In the genomic region with DNA sequence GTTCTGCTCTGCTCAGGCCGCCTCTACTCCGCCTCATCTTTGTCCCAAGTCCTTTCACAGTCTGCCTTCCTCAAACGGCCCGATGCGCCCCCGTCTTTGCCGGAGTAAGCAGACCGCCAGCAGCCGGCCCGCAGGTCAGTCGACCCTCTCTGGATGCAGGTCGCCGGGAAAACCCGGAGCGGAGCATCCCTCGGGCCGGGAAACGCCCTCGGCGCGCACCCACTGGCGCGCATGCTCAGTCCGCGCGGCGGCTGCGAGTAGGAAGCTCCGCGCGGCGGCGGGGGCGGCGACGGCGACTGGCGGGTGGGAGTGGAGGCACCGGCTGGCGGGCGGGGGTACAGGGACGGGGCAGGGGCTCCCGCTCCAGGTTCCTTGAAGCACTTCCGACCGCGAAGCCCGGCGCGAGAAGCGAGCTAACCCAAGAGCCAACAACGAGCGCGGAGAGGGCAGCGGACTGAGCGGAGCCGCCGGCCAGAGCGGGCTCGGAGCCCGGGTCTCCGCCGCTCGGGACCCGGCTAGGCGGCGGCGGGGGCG, we compare ENCODE assay signal across 8 cellular contexts.
DNase-seq lines count a peak whose midpoint lies in the region; ATAC-seq and TF ChIP-seq lines count a peak whose summit lies in the region.

Gene LRRC1 (plus strand): TSS at position 286 of the 534 bp plus-strand sequence. CDS start 252 bp downstream, outside the sequence.

- H3K27me3 ChIP-seq in HL-60 (ENCODE audit: insufficient read depth, poor library complexity, severe bottlenecking) = peaks cover 30% of the 10 kb centered on the region
- H3K27me3 ChIP-seq in NT2/D1 (ENCODE audit: insufficient read depth, insufficient read length) = peaks cover 45% of the 10 kb centered on the region
- H3K27me3 ChIP-seq in mucosa of rectum (ENCODE audit: control insufficient read depth in 2 of 2, insufficient read depth in 2 of 2, low read length in 2 of 2) = no peaks in the 10 kb centered on the region

- ATAC-seq in GM19463 (IDR thresholded peaks at IDR 0.05; ENCODE audit: unreplicated experiment) = peak; percentile 63

- H3K4me1 ChIP-seq in NT2/D1 (ENCODE audit: insufficient read depth, insufficient read length) = no peaks in the 10 kb centered on the region
- H3K4me1 ChIP-seq in mucosa of rectum (ENCODE audit: control insufficient read depth in 2 of 2, insufficient read depth in 2 of 2, low read length in 2 of 2) = peaks cover 11 to 32% of the 10 kb centered on the region in 2 donors

- peak within 1 kb of the TSS; percentile 82 for H3K9ac ChIP-seq in NT2/D1 (ENCODE audit: insufficient read length, low read depth)
- H3K9ac ChIP-seq in mucosa of rectum (ENCODE audit: low read depth in 1 of 2, low read length in 2 of 2) = peak within 1 kb of the TSS; percentile 83 to 84

- H3K27ac ChIP-seq in HL-60 (replicated peaks) = peak within 1 kb of the TSS; percentile 48
- H3K27ac ChIP-seq in epithelial cell of prostate = peak within 1 kb of the TSS; percentile 77
- peak within 1 kb of the TSS; percentile 73 to 83 for H3K27ac ChIP-seq in mucosa of rectum (ENCODE audit: low read depth in 2 of 2, low read length in 2 of 2)

- no peak for TF ChIP-seq CTCF in HL-60 (IDR thresholded peaks at IDR 0.05; ENCODE audit: insufficient read depth, low read length)

- DNase-seq in COR-L47 (lab: John Stamatoyannopoulos, UW) = peak; percentile 84
- peak; percentile 66 to 79 for DNase-seq in HL-60 (ENCODE audit: low read depth in 1 of 2, low spot score in 1 of 2)
- DNase-seq in NT2/D1 (ENCODE audit: low read depth, low spot score) = peak; percentile 75
- DNase-seq in activated T-cell treated with anti-CD3 and anti-CD28 coated beads for 4 hours = peak; percentile 81
- no peak for DNase-seq in epithelial cell of prostate (ENCODE audit: low read depth, low spot score)
- DNase-seq in stimulated activated CD8-positive, alpha-beta memory T cell treated with anti-CD3 and anti-CD28 coated beads, Interleukin-4, amount 100 ng/mL, for 4 hours (ENCODE audit: low read depth in 2 of 2, low spot score in 1 of 2) = peak; percentile 66 to 71

- H3K9me3 ChIP-seq in NT2/D1 (ENCODE audit: insufficient read depth, low read length) (no peaks in the 10 kb centered on the region), mucosa of rectum (ENCODE audit: control insufficient read depth in 2 of 2, low read length in 2 of 2) (no peaks in the 10 kb centered on the region)

- no peaks in the 10 kb centered on the region for H3K36me3 ChIP-seq in NT2/D1 (ENCODE audit: insufficient read depth, insufficient read length, low read length)
- no peaks in the 10 kb centered on the region for H3K36me3 ChIP-seq in mucosa of rectum (ENCODE audit: control insufficient read depth in 2 of 2, insufficient read depth in 2 of 2, low read length in 2 of 2)

- H3K4me3 ChIP-seq in HL-60 (replicated peaks; ENCODE audit: insufficient read depth, low read length) (peak within 1 kb of the TSS; percentile 61), NT2/D1 (ENCODE audit: insufficient read length, low read depth) (peak within 1 kb of the TSS; percentile 65), mucosa of rectum (ENCODE audit: low read length in 2 of 2) (peak within 1 kb of the TSS; percentile 94 to 96)
